In the genomic region with DNA sequence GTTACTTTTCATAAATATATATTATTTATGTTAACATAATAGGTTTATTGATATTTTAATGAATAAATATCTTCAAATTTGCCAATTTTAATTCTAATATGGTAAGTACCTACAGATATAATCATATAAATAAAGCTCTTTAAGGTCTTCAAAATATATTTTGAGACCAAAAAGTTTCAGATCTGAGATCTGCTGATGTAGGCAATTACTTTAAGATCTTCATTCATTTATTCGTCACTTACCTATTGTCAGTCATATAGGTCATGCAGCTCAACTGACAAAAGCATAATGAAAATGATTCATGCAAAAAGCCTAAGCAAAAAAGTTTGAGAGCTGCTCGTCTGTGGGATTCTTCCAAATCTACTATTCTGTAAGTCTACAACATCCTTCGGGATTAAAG, we compare ENCODE assay signal across 26 cellular contexts.
"Had no signal": no experiment of that assay in that cellular context is flagged by ENCODE, and none has a peak within 500 bp of the region (broad histone marks: within the 10 kb centered on the region; RNA-seq: fewer than 3 reads in every experiment).

No MANE protein-coding gene starts in this region.

- H3K27me3 ChIP-seq: breast epithelium, SJSA1 had no signal

- H3K4me3 ChIP-seq: breast epithelium, SJSA1 had no signal

- H3K9ac ChIP-seq: KMS-11 had no signal

- H3K4me3 Mint-ChIP-seq: activated CD8-positive, alpha-beta T cell treated with anti-CD3 and anti-CD28 coated beads, Interleukin-2, amount 10 ng/mL, durations not matched to agents 7 days and 5 days; activated naive CD4-positive, alpha-beta T cell treated with anti-CD3 and anti-CD28 coated beads, Interleukin-2, amount 50 U/mL, for 24 hours; WTC11 had no signal

- H3K36me3 Mint-ChIP-seq: activated naive CD4-positive, alpha-beta T cell treated with anti-CD3 and anti-CD28 coated beads, Interleukin-2, amount 50 U/mL, for 24 hours had no signal

- H3K27ac Mint-ChIP-seq: activated CD8-positive, alpha-beta T cell treated with anti-CD3 and anti-CD28 coated beads, Interleukin-2, amount 10 ng/mL, durations not matched to agents 7 days and 5 days; activated naive CD4-positive, alpha-beta T cell treated with anti-CD3 and anti-CD28 coated beads, Interleukin-2, amount 50 U/mL, for 24 hours; WTC11 had no signal

- H3K9me3 ChIP-seq: breast epithelium had no signal

- H3K4me2 ChIP-seq: KMS-11 had no signal

- ATAC-seq: activated CD8-positive, alpha-beta T cell treated with anti-CD3 and anti-CD28 coated beads, Interleukin-2, amount 10 ng/mL, durations not matched to agents 7 days and 5 days; SK-N-SH treated with all-trans-retinoic acid at 6 μM for 48 hours; WTC11 had no signal

- H3K9me3 Mint-ChIP-seq: activated naive CD4-positive, alpha-beta T cell treated with anti-CD3 and anti-CD28 coated beads, Interleukin-2, amount 50 U/mL, for 24 hours had no signal

- H3K27ac ChIP-seq: breast epithelium, KMS-11, SJSA1 had no signal

- H3K36me3 ChIP-seq: breast epithelium had no signal

- H3K27me3 Mint-ChIP-seq: activated naive CD4-positive, alpha-beta T cell treated with anti-CD3 and anti-CD28 coated beads, Interleukin-2, amount 50 U/mL, for 24 hours had no signal

- DNase-seq: activated CD4-positive, alpha-beta T cell treated with anti-CD3 and anti-CD28 coated beads for 48 hours; activated CD4-positive, alpha-beta T cell treated with anti-CD3 and anti-CD28 coated beads, Interleukin-2, amount 50 U/mL, for 4 hours; activated CD4-positive, CD25-positive, alpha-beta regulatory T cell treated with anti-CD3 and anti-CD28 coated beads, Interleukin-2, amount 50 U/mL, for 72 hours; activated CD8-positive, alpha-beta memory T cell treated with anti-CD3 and anti-CD28 coated beads, Interleukin-2, amount 50 U/mL, for 48 hours; activated CD8-positive, alpha-beta T cell treated with anti-CD3 and anti-CD28 coated beads, Interleukin-2, amount 10 ng/mL, durations not matched to agents 7 days and 5 days; activated effector memory CD4-positive, alpha-beta T cell treated with Interleukin-2 at 50 U/mL for 16 hours; activated naive CD4-positive, alpha-beta T cell; activated T-cell treated with anti-CD3 and anti-CD28 coated beads, Interleukin-2, amount 50 U/mL, for 1 hour; aorta; caudate nucleus; NCI-H1092; NCI-H1417; NCI-H1930; NCI-H2171; NCI-H226; NCI-H526; NCI-H774; Right ventricle myocardium superior; RPMI8226; SW 1271 had no signal
